Comparison of ENCODE assay signal across 11 cellular contexts in genomic region chr9:4344946-4345345, GRCh38. TPM values are rescaled to one million over a fixed set of nuclear protein-coding genes. Genes with fewer than 3 reads are reported as not detected.
DNase-seq lines count a peak whose midpoint lies in the region; ATAC-seq, FAIRE-seq and TF ChIP-seq lines count a peak whose summit lies in the region.
"Had no signal": no experiment of that assay in that cellular context is flagged by ENCODE, and none has a peak within 500 bp of the region (broad histone marks: within the 10 kb centered on the region; RNA-seq: fewer than 3 reads in every experiment).

No MANE protein-coding gene starts in this region.

- BruUV-seq in PC-3 (replicated peaks; lab: Mats Ljungman, UMichigan) = no TSS peak

- H3K9me2 ChIP-seq in PC-3 (replicated peaks; ENCODE audit: low read length) = no peaks in the 10 kb centered on the region

- peaks cover 3% of the 10 kb centered on the region for H3K27me3 Mint-ChIP-seq in activated naive CD4-positive, alpha-beta T cell treated with anti-CD3 and anti-CD28 coated beads, Interleukin-2, amount 10 ng/mL, durations not matched to agents 7 days and 5 days
- peaks cover 2% of the 10 kb centered on the region for H3K27me3 Mint-ChIP-seq in activated T-helper 1 cell treated with anti-CD3 and anti-CD28 coated beads, Interleukin-12 subunit alpha, Interleukin-12 subunit beta, Interleukin-2, Interleukin-4 antibody, amounts not matched to agents 30 ng/mL and 10 ng/mL and 1 ng/mL, durations not matched to agents 14 hours and 24 hours and 36 hours (ENCODE audit: insufficient read depth)
- H3K27me3 Mint-ChIP-seq in stimulated activated naive CD8-positive, alpha-beta T cell treated with anti-CD3 and anti-CD28 coated beads, Interleukin-15, Interleukin-2, amounts not matched to agents 100 ng/mL and 50 ng/mL, for 24 hours = no peaks in the 10 kb centered on the region

- no peaks in the 10 kb centered on the region for H3F3A ChIP-seq in PC-3 (ENCODE audit: low read length, unreplicated experiment)

- H3K9me3 ChIP-seq in PC-3 (ENCODE audit: low read length) = no peaks in the 10 kb centered on the region

- peak; percentile 42 for DNase-seq in activated naive CD4-positive, alpha-beta T cell treated with Interleukin-2 at 50 U/mL for 16 hours
- no peak for DNase-seq in activated naive CD4-positive, alpha-beta T cell treated with anti-CD3 and anti-CD28 coated beads, Interleukin-2, amount 10 ng/mL, durations not matched to agents 7 days and 5 days
- peak; percentile 10 for DNase-seq in activated T-helper 1 cell treated with anti-CD3 and anti-CD28 coated beads, Interleukin-12 subunit alpha, Interleukin-12 subunit beta, Interleukin-2, Interleukin-4 antibody, amounts not matched to agents 30 ng/mL and 10 ng/mL and 1 ng/mL, durations not matched to agents 14 hours and 24 hours and 36 hours (ENCODE audit: low spot score)
- DNase-seq in kidney tubule cell (ENCODE audit: low spot score) (peak; percentile 20), frontal cortex (ENCODE audit: low spot score in 2 of 2) (no peak), PC-3 (no peak)
- DNase-seq: Karpas-422, NCI-H2029 treated with DMSO at 0.1 percent for 48 hours had no signal

- no peak for FAIRE-seq in frontal cortex (lab: Jason Lieb, UNC)

- H3K4me1 ChIP-seq in PC-3 (ENCODE audit: insufficient read depth, low read length) = peaks cover 8% of the 10 kb centered on the region

- H3K4me3 ChIP-seq in PC-3 (ENCODE audit: low read length) = no peak overlapping the region
- H3K4me3 ChIP-seq: skin epidermis had no signal

- no peaks in the 10 kb centered on the region for H3K27me3 ChIP-seq in PC-3 (ENCODE audit: low read length)

- no peak overlapping the region for H3K4me3 Mint-ChIP-seq in activated naive CD4-positive, alpha-beta T cell treated with anti-CD3 and anti-CD28 coated beads, Interleukin-2, amount 10 ng/mL, durations not matched to agents 7 days and 5 days
- H3K4me3 Mint-ChIP-seq in activated T-helper 1 cell treated with anti-CD3 and anti-CD28 coated beads, Interleukin-12 subunit alpha, Interleukin-12 subunit beta, Interleukin-2, Interleukin-4 antibody, amounts not matched to agents 30 ng/mL and 10 ng/mL and 1 ng/mL, durations not matched to agents 14 hours and 24 hours and 36 hours = peak overlapping the region; percentile 23
- H3K4me3 Mint-ChIP-seq in stimulated activated naive CD8-positive, alpha-beta T cell treated with anti-CD3 and anti-CD28 coated beads, Interleukin-15, Interleukin-2, amounts not matched to agents 100 ng/mL and 50 ng/mL, for 24 hours = peak overlapping the region; percentile 14

- CTCF ChIA-PET in activated naive CD4-positive, alpha-beta T cell treated with anti-CD3 and anti-CD28 coated beads, Interleukin-2, amount 10 ng/mL, durations not matched to agents 7 days and 5 days (lab: Charles Lee) = no interaction called here
- CTCF ChIA-PET in PC-3 (lab: Charles Lee) = no interaction called here

- no peak overlapping the region for H3K4me2 ChIP-seq in PC-3 (ENCODE audit: low read length)

- intact Hi-C loops in activated T-helper 1 cell treated with anti-CD3 and anti-CD28 coated beads, Interleukin-12 subunit alpha, Interleukin-12 subunit beta, Interleukin-2, Interleukin-4 antibody, amounts not matched to agents 30 ng/mL and 10 ng/mL and 1 ng/mL, durations not matched to agents 14 hours and 24 hours and 36 hours (cut with micrococcal nuclease) = loop anchor here (2.0 kb wide), 1 partner anchor 598 kb away; no protein-coding TSS in a partner anchor
- intact Hi-C loops in PC-3 (cut with micrococcal nuclease) = no loop called here

- no peaks in the 10 kb centered on the region for H3K79me2 ChIP-seq in PC-3 (ENCODE audit: low read length)

- POLR2A ChIA-PET in PC-3 (lab: Charles Lee; ENCODE audit: unreplicated experiment) = no interaction called here

- H3K36me3 ChIP-seq in PC-3 (ENCODE audit: low read depth, low read length) = no peaks in the 10 kb centered on the region

- no peak overlapping the region for H3K9ac ChIP-seq in PC-3 (ENCODE audit: low read length)

- no peak for ATAC-seq in PC-3
- no peak for ATAC-seq in GM18498 (IDR thresholded peaks at IDR 0.05; ENCODE audit: unreplicated experiment)

- peaks cover 9% of the 10 kb centered on the region for H3K4me1 Mint-ChIP-seq in activated naive CD4-positive, alpha-beta T cell treated with anti-CD3 and anti-CD28 coated beads, Interleukin-2, amount 10 ng/mL, durations not matched to agents 7 days and 5 days
- H3K4me1 Mint-ChIP-seq in activated T-helper 1 cell treated with anti-CD3 and anti-CD28 coated beads, Interleukin-12 subunit alpha, Interleukin-12 subunit beta, Interleukin-2, Interleukin-4 antibody, amounts not matched to agents 30 ng/mL and 10 ng/mL and 1 ng/mL, durations not matched to agents 14 hours and 24 hours and 36 hours (ENCODE audit: low read depth) = peaks cover 16% of the 10 kb centered on the region
- peaks cover 13% of the 10 kb centered on the region for H3K4me1 Mint-ChIP-seq in stimulated activated naive CD8-positive, alpha-beta T cell treated with anti-CD3 and anti-CD28 coated beads, Interleukin-15, Interleukin-2, amounts not matched to agents 100 ng/mL and 50 ng/mL, for 24 hours (ENCODE audit: low read depth)

- no peaks in the 10 kb centered on the region for H4K20me1 ChIP-seq in PC-3 (ENCODE audit: low read length)

- no peak overlapping the region for H2AFZ ChIP-seq in PC-3 (ENCODE audit: low read length)

- H3K9me3 Mint-ChIP-seq in activated naive CD4-positive, alpha-beta T cell treated with anti-CD3 and anti-CD28 coated beads, Interleukin-2, amount 10 ng/mL, durations not matched to agents 7 days and 5 days = no peaks in the 10 kb centered on the region
- H3K9me3 Mint-ChIP-seq in activated T-helper 1 cell treated with anti-CD3 and anti-CD28 coated beads, Interleukin-12 subunit alpha, Interleukin-12 subunit beta, Interleukin-2, Interleukin-4 antibody, amounts not matched to agents 30 ng/mL and 10 ng/mL and 1 ng/mL, durations not matched to agents 14 hours and 24 hours and 36 hours = no peaks in the 10 kb centered on the region
- no peaks in the 10 kb centered on the region for H3K9me3 Mint-ChIP-seq in stimulated activated naive CD8-positive, alpha-beta T cell treated with anti-CD3 and anti-CD28 coated beads, Interleukin-15, Interleukin-2, amounts not matched to agents 100 ng/mL and 50 ng/mL, for 24 hours

- no peak overlapping the region for H3K27ac ChIP-seq in PC-3 (ENCODE audit: low read length)
- H3K27ac ChIP-seq: skin epidermis had no signal

- TF ChIP-seq CTCF in PC-3 (conservative IDR thresholded peaks at IDR 0.05; ENCODE audit: low read depth, low read length) = no peak

- no peaks in the 10 kb centered on the region for H3K36me3 Mint-ChIP-seq in activated naive CD4-positive, alpha-beta T cell treated with anti-CD3 and anti-CD28 coated beads, Interleukin-2, amount 10 ng/mL, durations not matched to agents 7 days and 5 days
- H3K36me3 Mint-ChIP-seq in activated T-helper 1 cell treated with anti-CD3 and anti-CD28 coated beads, Interleukin-12 subunit alpha, Interleukin-12 subunit beta, Interleukin-2, Interleukin-4 antibody, amounts not matched to agents 30 ng/mL and 10 ng/mL and 1 ng/mL, durations not matched to agents 14 hours and 24 hours and 36 hours (ENCODE audit: low read depth) = no peaks in the 10 kb centered on the region
- H3K36me3 Mint-ChIP-seq in stimulated activated naive CD8-positive, alpha-beta T cell treated with anti-CD3 and anti-CD28 coated beads, Interleukin-15, Interleukin-2, amounts not matched to agents 100 ng/mL and 50 ng/mL, for 24 hours (ENCODE audit: low read depth) = no peaks in the 10 kb centered on the region

- H3K27ac Mint-ChIP-seq in activated naive CD4-positive, alpha-beta T cell treated with anti-CD3 and anti-CD28 coated beads, Interleukin-2, amount 10 ng/mL, durations not matched to agents 7 days and 5 days = no peak overlapping the region
- H3K27ac Mint-ChIP-seq in activated T-helper 1 cell treated with anti-CD3 and anti-CD28 coated beads, Interleukin-12 subunit alpha, Interleukin-12 subunit beta, Interleukin-2, Interleukin-4 antibody, amounts not matched to agents 30 ng/mL and 10 ng/mL and 1 ng/mL, durations not matched to agents 14 hours and 24 hours and 36 hours = peak overlapping the region; percentile 8
- peak overlapping the region; percentile 15 for H3K27ac Mint-ChIP-seq in stimulated activated naive CD8-positive, alpha-beta T cell treated with anti-CD3 and anti-CD28 coated beads, Interleukin-15, Interleukin-2, amounts not matched to agents 100 ng/mL and 50 ng/mL, for 24 hours

RNA-seq across cellular contexts. Expression of gene GLIS3, which starts 45.1 kb away (rescaled TPM):
- total RNA-seq in activated T-helper 1 cell treated with anti-CD3 and anti-CD28 coated beads, Interleukin-12 subunit alpha, Interleukin-12 subunit beta, Interleukin-2, Interleukin-4 antibody, amounts not matched to agents 30 ng/mL and 10 ng/mL and 1 ng/mL, durations not matched to agents 14 hours and 24 hours and 36 hours = 3.3 and 4.0 TPM in 2 replicates
- 145 TPM for total RNA-seq in frontal cortex
- total RNA-seq in PC-3 (2014; rRNA removed) = 9.0 and 17.0 TPM in 2 replicates

Comparison
In these comparisons a context has a peak if more than half of its experiments do, and no peak if none do; other contexts are left out.
1. DNase-seq: peak in activated naive CD4-positive, alpha-beta T cell treated with Interleukin-2 at 50 U/mL for 16 hours (single experiment), activated T-helper 1 cell treated with anti-CD3 and anti-CD28 coated beads, Interleukin-12 subunit alpha, Interleukin-12 subunit beta, Interleukin-2, Interleukin-4 antibody, amounts not matched to agents 30 ng/mL and 10 ng/mL and 1 ng/mL, durations not matched to agents 14 hours and 24 hours and 36 hours (single experiment) and kidney tubule cell (single experiment); none in activated naive CD4-positive, alpha-beta T cell treated with anti-CD3 and anti-CD28 coated beads, Interleukin-2, amount 10 ng/mL, durations not matched to agents 7 days and 5 days (single experiment), frontal cortex (0 of 2) and PC-3 (single experiment).